Comparison of ENCODE assay signal across 27 cellular contexts in the genomic region with DNA sequence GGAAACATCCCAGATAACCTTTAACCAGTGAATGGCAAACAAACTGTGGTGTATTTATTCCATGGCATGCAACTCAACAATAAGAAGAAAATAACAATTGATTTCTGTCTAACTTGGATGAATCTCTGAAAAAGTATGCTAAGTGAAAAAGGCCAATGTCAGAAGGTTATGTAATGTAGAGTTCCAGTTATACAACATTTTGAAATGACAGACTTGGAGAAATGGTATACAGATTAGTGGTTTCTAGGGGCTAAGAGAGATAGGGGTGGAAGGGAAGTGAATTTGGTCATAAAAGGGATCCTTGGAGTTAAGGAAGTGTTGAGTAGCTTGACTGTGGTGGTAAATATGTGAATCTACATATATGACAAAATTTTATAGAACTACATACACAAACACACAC.
"Had no signal": no experiment of that assay in that cellular context is flagged by ENCODE, and none has a peak within 500 bp of the region (broad histone marks: within the 10 kb centered on the region; RNA-seq: fewer than 3 reads in every experiment).

No MANE protein-coding gene starts in this region.

- H3K4me1 Mint-ChIP-seq: endodermal cell; naive B cell; neural crest cell; stimulated activated effector memory CD8-positive, alpha-beta T cell treated with anti-CD3 and anti-CD28 coated beads, Interleukin-12 subunit alpha, Interleukin-12 subunit beta, amount 100 ng/mL, for 72 hours had no signal

- H3K4me3 Mint-ChIP-seq: dendritic cell treated with granulocyte-macrophage colony-stimulating factor and Interleukin-4, amounts not matched to agents 40 ng/mL and 50 ng/mL, for 4 days; endodermal cell; mesothelial cell of epicardium; naive B cell; natural killer cell treated with Interleukin-12 subunit alpha and Interleukin-12 subunit beta and Interleukin-15 and Interleukin-18, amount 100 ng/mL, for 72 hours; neural crest cell; stimulated activated effector memory CD8-positive, alpha-beta T cell treated with anti-CD3 and anti-CD28 coated beads, Interleukin-12 subunit alpha, Interleukin-12 subunit beta, amount 100 ng/mL, for 72 hours; type B pancreatic cell had no signal

- H3K27ac Mint-ChIP-seq: dendritic cell treated with granulocyte-macrophage colony-stimulating factor and Interleukin-4, amounts not matched to agents 40 ng/mL and 50 ng/mL, for 4 days; endodermal cell; mesothelial cell of epicardium; naive B cell; natural killer cell treated with Interleukin-12 subunit alpha and Interleukin-12 subunit beta and Interleukin-15 and Interleukin-18, amount 100 ng/mL, for 72 hours; stimulated activated effector memory CD8-positive, alpha-beta T cell treated with anti-CD3 and anti-CD28 coated beads, Interleukin-12 subunit alpha, Interleukin-12 subunit beta, amount 100 ng/mL, for 72 hours; type B pancreatic cell had no signal

- H3K36me3 Mint-ChIP-seq: naive B cell; natural killer cell treated with Interleukin-12 subunit alpha and Interleukin-12 subunit beta and Interleukin-15 and Interleukin-18, amount 100 ng/mL, for 72 hours; stimulated activated effector memory CD8-positive, alpha-beta T cell treated with anti-CD3 and anti-CD28 coated beads, Interleukin-12 subunit alpha, Interleukin-12 subunit beta, amount 100 ng/mL, for 72 hours; type B pancreatic cell had no signal

- H3K27me3 Mint-ChIP-seq: dendritic cell treated with granulocyte-macrophage colony-stimulating factor and Interleukin-4, amounts not matched to agents 40 ng/mL and 50 ng/mL, for 4 days; type B pancreatic cell had no signal

- H3K4me3 ChIP-seq: gastrocnemius medialis, left lung, mucosa of descending colon, prostate gland, right atrium auricular region, smooth muscle cell, stomach, thyroid gland had no signal

- DNase-seq: effector CD8-positive, alpha-beta T cell; endodermal cell; foreskin fibroblast; gastrocnemius medialis; head of caudate nucleus; kidney; left lung; mesenchymal stem cell; mucosa of descending colon; naive B cell; stimulated activated CD4-positive, alpha-beta T cell treated with anti-CD3 and anti-CD28 coated beads, Interleukin-12 subunit alpha, Interleukin-12 subunit beta, amount 100 ng/mL, for 4 hours; stimulated activated CD4-positive, alpha-beta T cell treated with anti-CD3 and anti-CD28 coated beads, Interleukin-2, amount 100 ng/mL, for 24 hours; stimulated activated CD4-positive, alpha-beta T cell treated with anti-CD3 and anti-CD28 coated beads, Interleukin-4, amount 100 ng/mL, for 24 hours; stimulated activated naive CD4-positive, alpha-beta T cell treated with Interleukin-2 at 50 U/mL for 16 hours; stomach; thyroid gland had no signal

- ATAC-seq: esophagus mucosa; gastrocnemius medialis; left lung; mucosa of descending colon; natural killer cell treated with Interleukin-12 subunit alpha and Interleukin-12 subunit beta and Interleukin-15 and Interleukin-18, amount 100 ng/mL, for 72 hours; sciatic nerve; stimulated activated effector memory CD8-positive, alpha-beta T cell treated with anti-CD3 and anti-CD28 coated beads, Interleukin-12 subunit alpha, Interleukin-12 subunit beta, amount 100 ng/mL, for 72 hours had no signal

- H3K9me3 Mint-ChIP-seq: endodermal cell; natural killer cell treated with Interleukin-12 subunit alpha and Interleukin-12 subunit beta and Interleukin-15 and Interleukin-18, amount 100 ng/mL, for 72 hours; neural crest cell; stimulated activated effector memory CD8-positive, alpha-beta T cell treated with anti-CD3 and anti-CD28 coated beads, Interleukin-12 subunit alpha, Interleukin-12 subunit beta, amount 100 ng/mL, for 72 hours had no signal
